ENCODE assay signal across 1 cellular context in the genomic region with DNA sequence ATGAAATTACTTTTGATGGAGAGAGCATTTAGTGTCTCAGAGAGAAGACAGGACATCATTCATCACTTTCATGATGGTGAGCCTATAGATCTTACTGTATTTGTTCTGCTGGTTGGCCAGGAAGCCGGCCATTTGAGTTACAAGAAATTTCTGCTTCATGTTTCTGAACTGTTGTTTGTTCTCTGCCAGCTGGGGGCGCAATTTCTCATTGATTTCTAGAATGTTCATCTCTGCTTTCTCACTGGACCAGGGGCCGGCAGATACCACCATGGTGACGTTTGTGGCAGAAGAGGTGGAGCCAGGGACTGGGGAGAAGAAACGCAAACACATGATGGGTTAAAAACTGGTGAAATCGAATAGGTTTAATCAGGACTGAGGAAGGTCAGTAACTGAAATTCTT.
TF ChIP-seq lines count a peak whose summit lies in the region.

No MANE protein-coding gene starts in this region.

TF ChIP-seq in K562, 482 proteins besides CTCF, POLR2A, EP300 and RAD21:
- TF ChIP-seq, protein P1, sequence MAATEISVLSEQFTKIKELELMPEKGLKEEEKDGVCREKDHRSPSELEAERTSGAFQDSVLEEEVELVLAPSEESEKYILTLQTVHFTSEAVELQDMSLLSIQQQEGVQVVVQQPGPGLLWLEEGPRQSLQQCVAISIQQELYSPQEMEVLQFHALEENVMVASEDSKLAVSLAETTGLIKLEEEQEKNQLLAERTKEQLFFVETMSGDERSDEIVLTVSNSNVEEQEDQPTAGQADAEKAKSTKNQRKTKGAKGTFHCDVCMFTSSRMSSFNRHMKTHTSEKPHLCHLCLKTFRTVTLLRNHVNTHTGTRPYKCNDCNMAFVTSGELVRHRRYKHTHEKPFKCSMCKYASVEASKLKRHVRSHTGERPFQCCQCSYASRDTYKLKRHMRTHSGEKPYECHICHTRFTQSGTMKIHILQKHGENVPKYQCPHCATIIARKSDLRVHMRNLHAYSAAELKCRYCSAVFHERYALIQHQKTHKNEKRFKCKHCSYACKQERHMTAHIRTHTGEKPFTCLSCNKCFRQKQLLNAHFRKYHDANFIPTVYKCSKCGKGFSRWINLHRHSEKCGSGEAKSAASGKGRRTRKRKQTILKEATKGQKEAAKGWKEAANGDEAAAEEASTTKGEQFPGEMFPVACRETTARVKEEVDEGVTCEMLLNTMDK (IDR thresholded peaks at IDR 0.05; ENCODE audit: borderline replicate concordance, insufficient read depth, low read depth, low read length, poor library complexity, severe bottlenecking), result peak; percentile 16
- 0 out of 2 replicates have a peak, but pooled peaks have one; percentile 15 for TF ChIP-seq KLF16 (IDR thresholded peaks at IDR 0.05)
